13 cellular contexts compared by ENCODE assay signal in the genomic region with DNA sequence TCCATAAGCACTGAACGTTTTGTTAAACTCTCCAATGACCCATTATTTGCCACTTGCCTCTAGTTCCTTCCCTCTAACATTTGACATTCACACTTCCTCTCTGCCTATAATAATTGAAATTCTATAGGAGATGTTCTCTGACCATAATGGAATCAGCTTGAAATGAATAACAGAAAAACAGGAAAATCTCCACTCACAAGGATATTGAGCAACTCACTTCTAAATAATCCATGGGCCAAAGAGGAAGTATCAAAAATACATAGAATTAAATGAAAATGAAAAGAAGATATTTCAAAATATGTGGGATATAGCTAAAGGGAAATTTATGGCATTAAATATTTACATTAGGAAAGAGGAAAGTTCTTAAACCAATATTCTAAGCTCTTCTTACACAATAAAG. TPM values are rescaled to one million over a fixed set of nuclear protein-coding genes. Genes with fewer than 3 reads are reported as not detected.
DNase-seq lines count a peak whose midpoint lies in the region; ATAC-seq and TF ChIP-seq lines count a peak whose summit lies in the region.
"Had no signal": no experiment of that assay in that cellular context is flagged by ENCODE, and none has a peak within 500 bp of the region (broad histone marks: within the 10 kb centered on the region; RNA-seq: fewer than 3 reads in every experiment).

No MANE protein-coding gene starts in this region.

- H3K4me3 ChIP-seq in BLaER1 treated with 17β-estradiol and CSF1 and Interleukin-3, amounts not matched to agents 10 nM and 100 nM, result peak overlapping the region in 3 of 10 experiments; percentile 11 to 27 (median 20); a peak in 3 of 20 replicates
- no peak overlapping the region for H3K4me3 ChIP-seq in CD8-positive, alpha-beta memory T cell (ENCODE audit: low read length)
- peak overlapping the region; percentile 5 to 20 for H3K4me3 ChIP-seq in mucosa of rectum (ENCODE audit: low read length in 2 of 2)
- H3K4me3 ChIP-seq: suprapubic skin had no signal

- peak overlapping the region; percentile 15 to 84 (median 51); a peak in 20 of 22 replicates for H3K27ac ChIP-seq in BLaER1 treated with 17β-estradiol and CSF1 and Interleukin-3, amounts not matched to agents 10 nM and 100 nM
- H3K27ac ChIP-seq in CD8-positive, alpha-beta memory T cell (ENCODE audit: low read depth, low read length), result no peak overlapping the region
- H3K27ac ChIP-seq in VCaP (peak overlapping the region; percentile 77), mucosa of rectum (ENCODE audit: low read depth in 2 of 2, low read length in 2 of 2) (peak overlapping the region; percentile 49 to 77)
- H3K27ac ChIP-seq: suprapubic skin had no signal

- H3K4me1 Mint-ChIP-seq in CD8-positive, alpha-beta memory T cell, result peaks cover 73 to 84% (median 82%) of the 10 kb centered on the region in 3 donors

- no peak for TF ChIP-seq CTCF in VCaP (conservative IDR thresholded peaks at IDR 0.05)

- H3K4me1 ChIP-seq in BLaER1 treated with 17β-estradiol and CSF1 and Interleukin-3, amounts not matched to agents 10 nM and 100 nM, result peaks cover 50 to 98% (median 78%) of the 10 kb centered on the region in 10 experiments
- H3K4me1 ChIP-seq in CD8-positive, alpha-beta memory T cell (ENCODE audit: insufficient read depth, low read length), result peaks cover 68% of the 10 kb centered on the region
- peaks cover 36 to 59% of the 10 kb centered on the region in 2 donors for H3K4me1 ChIP-seq in mucosa of rectum (ENCODE audit: control insufficient read depth in 2 of 2, insufficient read depth in 2 of 2, low read length in 2 of 2)
- H3K4me1 ChIP-seq: suprapubic skin had no signal

- H3K36me3 Mint-ChIP-seq in CD8-positive, alpha-beta memory T cell, result peaks cover 0 to 18% (median 2%) of the 10 kb centered on the region in 3 donors
- H3K36me3 Mint-ChIP-seq: WTC11 had no signal

- CTCF ChIA-PET in CD8-positive, alpha-beta memory T cell (lab: Charles Lee), result interaction anchor here (2.0 kb wide), 1 partner anchor 33 kb away, joined by 15 read pairs; a partner anchor contains a TSS

- H4K20me1 ChIP-seq in BLaER1 treated with 17β-estradiol and CSF1 and Interleukin-3, amounts not matched to agents 10 nM and 100 nM, result peaks cover 0 to 7% (median 0%) of the 10 kb centered on the region in 11 experiments; a peak in 1 of 22 replicates

- no peaks in the 10 kb centered on the region for H3K27me3 ChIP-seq in BLaER1 treated with 17β-estradiol and CSF1 and Interleukin-3, amounts not matched to agents 10 nM and 100 nM
- H3K27me3 ChIP-seq in CD8-positive, alpha-beta memory T cell (ENCODE audit: insufficient read depth, low read length, poor library complexity, severe bottlenecking), result no peaks in the 10 kb centered on the region
- no peaks in the 10 kb centered on the region for H3K27me3 ChIP-seq in mucosa of rectum (ENCODE audit: control insufficient read depth in 2 of 2, insufficient read depth in 2 of 2, low read length in 2 of 2)

- H3K27ac Mint-ChIP-seq in CD8-positive, alpha-beta memory T cell, result peak overlapping the region in 6 of 8 donors; percentile 47 to 90 (median 78)
- H3K27ac Mint-ChIP-seq: WTC11 had no signal

- ATAC-seq in HG02642 (IDR thresholded peaks at IDR 0.05; ENCODE audit: poor library complexity, unreplicated experiment), result no peak
- ATAC-seq: sciatic nerve, WTC11 had no signal

- H3K9me3 Mint-ChIP-seq in CD8-positive, alpha-beta memory T cell, result peaks cover 10 to 21% (median 17%) of the 10 kb centered on the region in 5 donors
- H3K9me3 Mint-ChIP-seq: WTC11 had no signal

- H3K4me3 Mint-ChIP-seq in CD8-positive, alpha-beta memory T cell, result no peak overlapping the region
- H3K4me3 Mint-ChIP-seq: WTC11 had no signal

- DNase-seq in CD8-positive, alpha-beta memory T cell, result no peak
- DNase-seq in T1000 (lab: John Stamatoyannopoulos, UW) (no peak), hippocampal formation (lab: John Stamatoyannopoulos, UW) (no peak)
- DNase-seq: kidney, NCI-H2029 treated with DMSO at 0.1 percent for 48 hours, NCI-H526 treated with DMSO at 0.1 percent for 48 hours had no signal

- H3K4me2 ChIP-seq in BLaER1 treated with 17β-estradiol and CSF1 and Interleukin-3, amounts not matched to agents 10 nM and 100 nM, result peak overlapping the region; percentile 61 to 98 (median 86)

- peaks cover 11 to 22% (median 15%) of the 10 kb centered on the region in 11 experiments for H3K9me3 ChIP-seq in BLaER1 treated with 17β-estradiol and CSF1 and Interleukin-3, amounts not matched to agents 10 nM and 100 nM (replicated peaks in 1 of 11)
- H3K9me3 ChIP-seq in CD8-positive, alpha-beta memory T cell (ENCODE audit: low read length), result no peaks in the 10 kb centered on the region
- no peaks in the 10 kb centered on the region for H3K9me3 ChIP-seq in mucosa of rectum (ENCODE audit: control insufficient read depth in 2 of 2, low read length in 2 of 2)
- H3K9me3 ChIP-seq: suprapubic skin had no signal

- no peaks in the 10 kb centered on the region for H3K27me3 Mint-ChIP-seq in CD8-positive, alpha-beta memory T cell

- POLR2A ChIA-PET in CD8-positive, alpha-beta memory T cell (lab: Charles Lee), result interaction anchor here (0.5 kb wide), 1 partner anchor 8 kb away, joined by 3 read pairs; no protein-coding TSS in a partner anchor

- H3K36me3 ChIP-seq in BLaER1 treated with 17β-estradiol and CSF1 and Interleukin-3, amounts not matched to agents 10 nM and 100 nM, result no peaks in the 10 kb centered on the region
- H3K36me3 ChIP-seq in CD8-positive, alpha-beta memory T cell (ENCODE audit: insufficient read depth, low read length), result no peaks in the 10 kb centered on the region
- H3K36me3 ChIP-seq in mucosa of rectum (ENCODE audit: control insufficient read depth in 2 of 2, insufficient read depth in 2 of 2, low read length in 2 of 2), result no peaks in the 10 kb centered on the region
- H3K36me3 ChIP-seq: suprapubic skin had no signal

- peak overlapping the region in 6 of 11 experiments; percentile 4 to 53 (median 44); a peak in 7 of 22 replicates for H3K9ac ChIP-seq in BLaER1 treated with 17β-estradiol and CSF1 and Interleukin-3, amounts not matched to agents 10 nM and 100 nM
- no peak overlapping the region for H3K9ac ChIP-seq in mucosa of rectum (ENCODE audit: low read depth in 1 of 2, low read length in 2 of 2)

RNA-seq across cellular contexts. Expression of a gene that starts 3.4 kb away (rescaled TPM):
- total RNA-seq in CD8-positive, alpha-beta memory T cell, result 1 to 10 TPM; 7.0 to 7.9 TPM
- 2.7 TPM for polyA plus RNA-seq in CD8-positive, alpha-beta memory T cell

RNA-seq across cellular contexts. Expression of a gene that starts 33.2 kb away (rescaled TPM):
- total RNA-seq in CD8-positive, alpha-beta memory T cell, result 100 to 1,000 TPM; 170 to 179 TPM
- 114 TPM for polyA plus RNA-seq in CD8-positive, alpha-beta memory T cell

RNA-seq across cellular contexts. Expression of a gene that starts 59.1 kb away (rescaled TPM):
- 1 to 10 TPM; 4.8 to 5.0 TPM for total RNA-seq in CD8-positive, alpha-beta memory T cell
- polyA plus RNA-seq in CD8-positive, alpha-beta memory T cell, result 6.6 TPM

Comparison
In these comparisons a context has a peak if more than half of its experiments do, and no peak if none do; other contexts are left out.
1. H3K9ac ChIP-seq: peak in BLaER1 treated with 17β-estradiol and CSF1 and Interleukin-3, amounts not matched to agents 10 nM and 100 nM (6 of 11); none in mucosa of rectum (0 of 2).